ENCODE assay signal across 14 cellular contexts in genomic region chr15:65904301-65904700, GRCh38. TPM values are rescaled to one million over a fixed set of nuclear protein-coding genes. Genes with fewer than 3 reads are reported as not detected.
DNase-seq lines count a peak whose midpoint lies in the region; ATAC-seq and TF ChIP-seq lines count a peak whose summit lies in the region.
"Had no signal": no experiment of that assay in that cellular context is flagged by ENCODE, and none has a peak within 500 bp of the region (broad histone marks: within the 10 kb centered on the region; RNA-seq: fewer than 3 reads in every experiment).

No MANE protein-coding gene starts in this region.

- no peak overlapping the region for H3K27ac ChIP-seq in IMR-90 (ENCODE audit: insufficient read depth, low read length)
- H3K27ac ChIP-seq in esophagus muscularis mucosa (replicated peaks in 1 of 4) = no peak overlapping the region
- no peak overlapping the region for H3K27ac ChIP-seq in neural progenitor cell
- H3K27ac ChIP-seq: BLaER1 treated with 17β-estradiol and CSF1 and Interleukin-3, amounts not matched to agents 10 nM and 100 nM had no signal

- in situ Hi-C loops in IMR-90 (cut with MboI; ENCODE audit: low sequenced_read_pairs) = loop anchor here (25.0 kb wide), 1 partner anchor 583 kb away; the partner anchor contains the start of gene SNAPC5

- H3K4me3 ChIP-seq in IMR-90 (ENCODE audit: insufficient read depth, low read depth, low read length) = no peak overlapping the region
- no peak overlapping the region for H3K4me3 ChIP-seq in esophagus muscularis mucosa
- no peak overlapping the region for H3K4me3 ChIP-seq in neural progenitor cell
- H3K4me3 ChIP-seq: BLaER1 treated with 17β-estradiol and CSF1 and Interleukin-3, amounts not matched to agents 10 nM and 100 nM had no signal

- BruUV-seq in IMR-90 (replicated peaks; lab: Mats Ljungman, UMichigan) = no TSS peak

- no peak overlapping the region for H2AK5ac ChIP-seq in IMR-90 (ENCODE audit: low read depth, low read length)

- H2BK15ac ChIP-seq in IMR-90 (ENCODE audit: low read depth, low read length) = no peak overlapping the region

- no peak for ATAC-seq in IMR-90 (ENCODE audit: low read depth)
- ATAC-seq in activated T-helper 17 cell treated with anti-CD3 and anti-CD28 coated beads, Interleukin-2, amount 50 U/mL, for 72 hours (replicated peaks) = no peak
- no peak for ATAC-seq in stimulated activated effector memory CD8-positive, alpha-beta T cell treated with anti-CD3 and anti-CD28 coated beads, Interleukin-12 subunit alpha, Interleukin-12 subunit beta, amount 100 ng/mL, for 72 hours
- no peak for ATAC-seq in HG03457 (IDR thresholded peaks at IDR 0.05; ENCODE audit: unreplicated experiment)
- ATAC-seq: Panc1 had no signal

- peaks cover 14% of the 10 kb centered on the region for H3K9me1 ChIP-seq in IMR-90 (ENCODE audit: insufficient read depth, low read length)

- no peak overlapping the region for H4K5ac ChIP-seq in IMR-90 (ENCODE audit: low read depth, low read length)

- no peak overlapping the region for H2AK9ac ChIP-seq in IMR-90 (replicated peaks; ENCODE audit: low read depth, low read length, poor library complexity)

- H4K20me1 ChIP-seq in IMR-90 (ENCODE audit: insufficient read depth, low read length) = no peaks in the 10 kb centered on the region; the same call in 1 of the 2 replicates
- no peaks in the 10 kb centered on the region for H4K20me1 ChIP-seq in neural progenitor cell (ENCODE audit: low read depth)

- H4K91ac ChIP-seq in IMR-90 (ENCODE audit: insufficient read depth, low read depth, low read length) = no peak overlapping the region

- H3K4me2 ChIP-seq in IMR-90 (ENCODE audit: low read depth, low read length) = no peak overlapping the region
- no peak overlapping the region for H3K4me2 ChIP-seq in neural progenitor cell
- H3K4me2 ChIP-seq: BLaER1 treated with 17β-estradiol and CSF1 and Interleukin-3, amounts not matched to agents 10 nM and 100 nM had no signal

- POLR2A ChIA-PET in IMR-90 (lab: Charles Lee; ENCODE audit: unreplicated experiment) = no interaction called here

- TF ChIP-seq POLR2A in IMR-90 (IDR thresholded peaks at IDR 0.05; ENCODE audit: low read depth, low read length) (no peak), esophagus muscularis mucosa (IDR thresholded peaks at IDR 0.05; ENCODE audit: low read depth) (no peak)

- intact Hi-C loops in IMR-90 (cut with micrococcal nuclease) = no loop called here
- intact Hi-C loops in esophagus muscularis mucosa (cut with DNase I) = no loop called here

- no peaks in the 10 kb centered on the region for H3K9me3 Mint-ChIP-seq in activated T-helper 17 cell treated with anti-CD3 and anti-CD28 coated beads, Interleukin-2, amount 50 U/mL, for 72 hours
- H3K9me3 Mint-ChIP-seq in stimulated activated effector memory CD8-positive, alpha-beta T cell treated with anti-CD3 and anti-CD28 coated beads, Interleukin-12 subunit alpha, Interleukin-12 subunit beta, amount 100 ng/mL, for 72 hours = no peaks in the 10 kb centered on the region
- no peaks in the 10 kb centered on the region for H3K9me3 Mint-ChIP-seq in activated T-cell treated with anti-CD3 and anti-CD28 coated beads, Interleukin-2, amount 50 U/mL, for 24 hours
- no peaks in the 10 kb centered on the region for H3K9me3 Mint-ChIP-seq in neural progenitor cell

- TF ChIP-seq CTCF in IMR-90 (conservative IDR thresholded peaks at IDR 0.05; ENCODE audit: low read depth, low read length) (no peak), esophagus muscularis mucosa (IDR thresholded peaks at IDR 0.05) (no peak), neural progenitor cell (IDR thresholded peaks at IDR 0.05) (no peak)

- dilution Hi-C loops in IMR-90 (cut with HindIII; ENCODE audit: low sequenced_read_pairs, unreplicated experiment) = no loop called here

- peaks cover 6% of the 10 kb centered on the region for H3K4me1 Mint-ChIP-seq in activated T-helper 17 cell treated with anti-CD3 and anti-CD28 coated beads, Interleukin-2, amount 50 U/mL, for 72 hours
- H3K4me1 Mint-ChIP-seq in stimulated activated effector memory CD8-positive, alpha-beta T cell treated with anti-CD3 and anti-CD28 coated beads, Interleukin-12 subunit alpha, Interleukin-12 subunit beta, amount 100 ng/mL, for 72 hours = peaks cover 15% of the 10 kb centered on the region
- H3K4me1 Mint-ChIP-seq in activated T-cell treated with anti-CD3 and anti-CD28 coated beads, Interleukin-2, amount 50 U/mL, for 24 hours (ENCODE audit: low read depth) = peaks cover 6% of the 10 kb centered on the region
- peaks cover 12% of the 10 kb centered on the region for H3K4me1 Mint-ChIP-seq in neural progenitor cell

- no peak overlapping the region for H2BK120ac ChIP-seq in IMR-90 (ENCODE audit: low read depth, low read length)

- H2AFZ ChIP-seq in IMR-90 (replicated peaks; ENCODE audit: low read length, poor library complexity) (no peak overlapping the region), neural progenitor cell (replicated peaks) (no peak overlapping the region)

- no peak overlapping the region for H2BK20ac ChIP-seq in IMR-90 (ENCODE audit: low read depth, low read length)

- DNase-seq in IMR-90 = peak; percentile 7
- DNase-seq in esophagus muscularis mucosa (ENCODE audit: extremely low spot score) = peak; percentile 37
- DNase-seq in stimulated activated effector memory CD8-positive, alpha-beta T cell treated with anti-CD3 and anti-CD28 coated beads, Interleukin-12 subunit alpha, Interleukin-12 subunit beta, amount 100 ng/mL, for 72 hours (ENCODE audit: low spot score in 2 of 2) = no peak
- no peak for DNase-seq in activated T-cell treated with anti-CD3 and anti-CD28 coated beads, Interleukin-2, amount 50 U/mL, for 24 hours
- DNase-seq in neural progenitor cell (ENCODE audit: low spot score) = no peak
- DNase-seq: DMS153, H7, NCI-H1048, NCI-H187, SHP77 had no signal

- H3K4me1 ChIP-seq in IMR-90 (ENCODE audit: control insufficient read depth, insufficient read depth, low read length) = peaks cover 5% of the 10 kb centered on the region
- peaks cover 0 to 23% (median 12%) of the 10 kb centered on the region in 4 donors for H3K4me1 ChIP-seq in esophagus muscularis mucosa
- no peaks in the 10 kb centered on the region for H3K4me1 ChIP-seq in neural progenitor cell

- TF ChIP-seq RAD21 in IMR-90 (IDR thresholded peaks at IDR 0.05; ENCODE audit: low read length) = no peak

- H2BK5ac ChIP-seq in IMR-90 (ENCODE audit: low read depth, low read length, poor library complexity, severe bottlenecking) = no peak overlapping the region

- no peak overlapping the region for H3K4ac ChIP-seq in IMR-90 (ENCODE audit: low read depth, low read length)

- no peaks in the 10 kb centered on the region for H3K27me3 Mint-ChIP-seq in activated T-helper 17 cell treated with anti-CD3 and anti-CD28 coated beads, Interleukin-2, amount 50 U/mL, for 72 hours
- H3K27me3 Mint-ChIP-seq in activated T-cell treated with anti-CD3 and anti-CD28 coated beads, Interleukin-2, amount 50 U/mL, for 24 hours = no peaks in the 10 kb centered on the region
- peaks cover 7% of the 10 kb centered on the region for H3K27me3 Mint-ChIP-seq in neural progenitor cell (ENCODE audit: insufficient read depth, low read depth)

- no peaks in the 10 kb centered on the region for H3K79me2 ChIP-seq in neural progenitor cell (ENCODE audit: low read depth)

- peaks cover 40% of the 10 kb centered on the region for H3K36me3 Mint-ChIP-seq in activated T-helper 17 cell treated with anti-CD3 and anti-CD28 coated beads, Interleukin-2, amount 50 U/mL, for 72 hours (ENCODE audit: low read depth)
- peaks cover 27% of the 10 kb centered on the region for H3K36me3 Mint-ChIP-seq in stimulated activated effector memory CD8-positive, alpha-beta T cell treated with anti-CD3 and anti-CD28 coated beads, Interleukin-12 subunit alpha, Interleukin-12 subunit beta, amount 100 ng/mL, for 72 hours
- H3K36me3 Mint-ChIP-seq in activated T-cell treated with anti-CD3 and anti-CD28 coated beads, Interleukin-2, amount 50 U/mL, for 24 hours (ENCODE audit: low read depth) = peaks cover 72% of the 10 kb centered on the region
- peaks cover 19% of the 10 kb centered on the region for H3K36me3 Mint-ChIP-seq in neural progenitor cell

- H3K9me3 ChIP-seq in IMR-90 (ENCODE audit: control insufficient read depth, insufficient read depth, low read length) (no peaks in the 10 kb centered on the region), esophagus muscularis mucosa (no peaks in the 10 kb centered on the region), neural progenitor cell (ENCODE audit: low read depth) (no peaks in the 10 kb centered on the region)
- H3K9me3 ChIP-seq: BLaER1 treated with 17β-estradiol and CSF1 and Interleukin-3, amounts not matched to agents 10 nM and 100 nM had no signal

- TF ChIP-seq EP300 in esophagus muscularis mucosa (IDR thresholded peaks at IDR 0.05) = no peak

- H3K23ac ChIP-seq in IMR-90 (ENCODE audit: low read depth, low read length) = no peak overlapping the region

- CTCF ChIA-PET in IMR-90 (lab: Yijun Ruan, JAX) = interaction anchor here (0.6 kb wide), 1 partner anchor 328 kb away, joined by 3 read pairs; no protein-coding TSS in a partner anchor

- no peak overlapping the region for H3K56ac ChIP-seq in IMR-90 (ENCODE audit: extremely low read depth, insufficient read depth, low read length)

- peak overlapping the region; percentile 44 for H3K27ac Mint-ChIP-seq in activated T-helper 17 cell treated with anti-CD3 and anti-CD28 coated beads, Interleukin-2, amount 50 U/mL, for 72 hours
- peak overlapping the region; percentile 26 for H3K27ac Mint-ChIP-seq in stimulated activated effector memory CD8-positive, alpha-beta T cell treated with anti-CD3 and anti-CD28 coated beads, Interleukin-12 subunit alpha, Interleukin-12 subunit beta, amount 100 ng/mL, for 72 hours
- H3K27ac Mint-ChIP-seq in activated T-cell treated with anti-CD3 and anti-CD28 coated beads, Interleukin-2, amount 50 U/mL, for 24 hours = no peak overlapping the region
- no peak overlapping the region for H3K27ac Mint-ChIP-seq in neural progenitor cell

- no peak overlapping the region for H3K18ac ChIP-seq in IMR-90 (ENCODE audit: low read depth, low read length)

- H3K36me3 ChIP-seq in IMR-90 (ENCODE audit: control insufficient read depth, insufficient read depth, low read length) = peaks cover 34% of the 10 kb centered on the region
- H3K36me3 ChIP-seq in esophagus muscularis mucosa = peaks cover 6 to 71% (median 59%) of the 10 kb centered on the region in 4 donors
- H3K36me3 ChIP-seq in neural progenitor cell = no peaks in the 10 kb centered on the region

- WGBS in IMR-90 (ENCODE audit: extremely low coverage in 2 of 2, insufficient read length in 1 of 2), 2 experiments = 100% methylated on average over 1 of the region's 4 CpGs; no CpG with 5 or more reads in 1 of the 2 experiments
- 74% methylated on average over 4 of the region's 4 CpGs for WGBS in esophagus muscularis mucosa

- H3K9ac ChIP-seq in IMR-90 (ENCODE audit: low read depth, low read length) (no peak overlapping the region), neural progenitor cell (no peak overlapping the region)
- H3K9ac ChIP-seq: BLaER1 treated with 17β-estradiol and CSF1 and Interleukin-3, amounts not matched to agents 10 nM and 100 nM had no signal

- H3K27me3 ChIP-seq in IMR-90 (ENCODE audit: control insufficient read depth, insufficient read depth, low read length) (no peaks in the 10 kb centered on the region), esophagus muscularis mucosa (no peaks in the 10 kb centered on the region), neural progenitor cell (no peaks in the 10 kb centered on the region)
- H3K27me3 ChIP-seq: BLaER1 treated with 17β-estradiol and CSF1 and Interleukin-3, amounts not matched to agents 10 nM and 100 nM had no signal

- H3F3A ChIP-seq in neural progenitor cell (ENCODE audit: low read depth) = no peaks in the 10 kb centered on the region

- no peak overlapping the region for H3K14ac ChIP-seq in IMR-90 (replicated peaks; ENCODE audit: low read depth, low read length)

- H4K8ac ChIP-seq in IMR-90 (ENCODE audit: low read depth in 2 of 2, low read length in 2 of 2) = no peak overlapping the region

- no peak overlapping the region for H3K4me3 Mint-ChIP-seq in activated T-helper 17 cell treated with anti-CD3 and anti-CD28 coated beads, Interleukin-2, amount 50 U/mL, for 72 hours
- no peak overlapping the region for H3K4me3 Mint-ChIP-seq in stimulated activated effector memory CD8-positive, alpha-beta T cell treated with anti-CD3 and anti-CD28 coated beads, Interleukin-12 subunit alpha, Interleukin-12 subunit beta, amount 100 ng/mL, for 72 hours
- H3K4me3 Mint-ChIP-seq in activated T-cell treated with anti-CD3 and anti-CD28 coated beads, Interleukin-2, amount 50 U/mL, for 24 hours = no peak overlapping the region
- H3K4me3 Mint-ChIP-seq in neural progenitor cell = no peak overlapping the region

- H3K79me1 ChIP-seq in IMR-90 (ENCODE audit: low read depth in 1 of 2, low read length in 2 of 2) = peaks cover 0 to 25% of the 10 kb centered on the region in 2 experiments; a peak in 3 of 4 replicates

RNA-seq across cellular contexts. Expression of gene RAB11A, which starts 35.0 kb away (rescaled TPM):
- 376 and 462 TPM in 2 replicates for total RNA-seq in IMR-90 (2012; rRNA removed)
- polyA plus RNA-seq in IMR-90 (2012; rRNA removed) = 299 and 341 TPM in 2 replicates
- polyA plus RNA-seq in IMR-90 (2012; cell fraction: cytosol; rRNA removed) = 134 and 136 TPM in 2 replicates
- polyA plus RNA-seq in IMR-90 (2012; cell fraction: nucleus; rRNA removed; ENCODE audit: low replicate concordance) = 36.8 and 156 TPM in 2 replicates
- total RNA-seq in activated T-helper 17 cell treated with anti-CD3 and anti-CD28 coated beads, Interleukin-2, amount 50 U/mL, for 72 hours = 100 to 1,000 TPM; 108 to 143 TPM
- 100 to 1,000 TPM in 3 of 4 donors, 10 to 100 TPM in 1; 51.9 to 134 (median 122) TPM for total RNA-seq in esophagus muscularis mucosa
- 261 and 482 TPM in 2 replicates for total RNA-seq in neural progenitor cell (ENCODE audit: low replicate concordance)

Comparison
In these comparisons a context has a peak if more than half of its experiments do, and no peak if none do; other contexts are left out.
1. DNase-seq: peak in IMR-90 (single experiment) and esophagus muscularis mucosa (single experiment); none in stimulated activated effector memory CD8-positive, alpha-beta T cell treated with anti-CD3 and anti-CD28 coated beads, Interleukin-12 subunit alpha, Interleukin-12 subunit beta, amount 100 ng/mL, for 72 hours (0 of 2), activated T-cell treated with anti-CD3 and anti-CD28 coated beads, Interleukin-2, amount 50 U/mL, for 24 hours (single experiment) and neural progenitor cell (single experiment).
2. H3K27ac Mint-ChIP-seq: peak in activated T-helper 17 cell treated with anti-CD3 and anti-CD28 coated beads, Interleukin-2, amount 50 U/mL, for 72 hours (single experiment) and stimulated activated effector memory CD8-positive, alpha-beta T cell treated with anti-CD3 and anti-CD28 coated beads, Interleukin-12 subunit alpha, Interleukin-12 subunit beta, amount 100 ng/mL, for 72 hours (single experiment); none in activated T-cell treated with anti-CD3 and anti-CD28 coated beads, Interleukin-2, amount 50 U/mL, for 24 hours (single experiment) and neural progenitor cell (single experiment).